Comparison of ENCODE assay signal across 16 cellular contexts in the genomic region with DNA sequence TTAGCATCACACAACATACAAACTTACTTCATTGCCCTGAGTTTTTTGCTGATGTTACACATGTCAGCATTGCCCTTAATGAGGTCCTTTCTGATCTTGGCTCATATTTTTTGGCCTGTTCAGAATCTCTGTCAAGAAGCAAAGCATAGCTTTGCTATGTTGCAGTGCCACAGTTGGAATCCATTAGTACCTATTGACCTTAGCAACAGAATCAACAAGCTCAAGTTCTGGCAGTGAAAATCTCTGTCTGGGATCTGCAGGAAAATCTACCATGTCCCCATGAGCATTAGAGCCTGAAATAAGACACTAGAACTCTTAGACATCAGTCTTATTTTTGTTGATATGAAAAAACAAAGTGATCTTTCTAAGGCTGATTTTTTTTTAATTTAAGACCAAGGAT.
DNase-seq lines count a peak whose midpoint lies in the region; ATAC-seq and TF ChIP-seq lines count a peak whose summit lies in the region.
"Had no signal": no experiment of that assay in that cellular context is flagged by ENCODE, and none has a peak within 500 bp of the region (broad histone marks: within the 10 kb centered on the region; RNA-seq: fewer than 3 reads in every experiment).

No MANE protein-coding gene starts in this region.

- H4K91ac ChIP-seq in trophoblast cell (ENCODE audit: low read depth, low read length) = no peak overlapping the region

- peaks cover 37% of the 10 kb centered on the region for H3K4me1 ChIP-seq in SJCRH30
- no peaks in the 10 kb centered on the region for H3K4me1 ChIP-seq in trophoblast cell (ENCODE audit: control insufficient read depth in 1 of 2, insufficient read depth in 2 of 2, low read length in 2 of 2)

- H3K36me3 ChIP-seq in SJCRH30 (no peaks in the 10 kb centered on the region), trophoblast cell (ENCODE audit: control insufficient read depth in 1 of 2, insufficient read depth in 2 of 2, low read length in 2 of 2) (no peaks in the 10 kb centered on the region)

- H3K79me1 ChIP-seq in trophoblast cell (ENCODE audit: low read length) = no peaks in the 10 kb centered on the region

- H2BK12ac ChIP-seq in trophoblast cell (ENCODE audit: low read length) = no peak overlapping the region

- in situ Hi-C loops in G401 (cut with HindIII; ENCODE audit: low sequenced_read_pairs) = loop anchor here (25.0 kb wide), 1 partner anchor 117 kb away; the partner anchor contains the start of gene FHL2

- intact Hi-C loops in dorsolateral prefrontal cortex (cut with DNase I) = no loop called here

- no peaks in the 10 kb centered on the region for H3K9me3 ChIP-seq in SJCRH30 (replicated peaks)
- H3K9me3 ChIP-seq in trophoblast cell (ENCODE audit: insufficient read depth, low read depth, low read length) = no peaks in the 10 kb centered on the region

- H4K12ac ChIP-seq in trophoblast cell (ENCODE audit: low read depth, low read length) = no peak overlapping the region

- H2BK120ac ChIP-seq in trophoblast cell (ENCODE audit: insufficient read depth, low read length, poor library complexity) = no peak overlapping the region

- no peak overlapping the region for H4K8ac ChIP-seq in trophoblast cell (ENCODE audit: low read depth, low read length)

- H3K4me2 ChIP-seq in trophoblast cell (ENCODE audit: low read length) = no peak overlapping the region

- H3K4me3 ChIP-seq in SJCRH30 = no peak overlapping the region
- H3K4me3 ChIP-seq in trophoblast cell (ENCODE audit: low read depth, low read length) = no peak overlapping the region
- H3K4me3 ChIP-seq in dorsolateral prefrontal cortex = no peak overlapping the region
- H3K4me3 ChIP-seq: GM23248 had no signal

- H3K4ac ChIP-seq in trophoblast cell (ENCODE audit: low read depth, low read length) = no peak overlapping the region

- no peak overlapping the region for H3K14ac ChIP-seq in trophoblast cell (ENCODE audit: low read length)

- DNase-seq in M059J (ENCODE audit: low read depth) (peak; percentile 12), SJCRH30 (peak; percentile 46 to 80), fibroblast of gingiva (ENCODE audit: low read depth) (peak; percentile 39), trophoblast cell (peak; percentile 72 to 89), dorsolateral prefrontal cortex (no peak), G401 (ENCODE audit: low spot score) (no peak)
- DNase-seq: CD8-positive, alpha-beta memory T cell; GM23248; MV-4-11; NCI-H1417; NCI-H1930; NCI-H446 treated with DMSO at 0.1 percent for 48 hours; NCI-H748 treated with DMSO at 0.1 percent for 48 hours; SHP77 had no signal

- TF ChIP-seq CTCF in dorsolateral prefrontal cortex (IDR thresholded peaks at IDR 0.05 in 54 of 56, conservative IDR thresholded peaks at IDR 0.05 in 2 of 56; ENCODE audit: low read depth in 1 of 56, partially characterized antibody in 56 of 56) = no peak

- H3K79me2 ChIP-seq in trophoblast cell (ENCODE audit: control insufficient read depth, insufficient read depth, low read length, poor library complexity) = no peaks in the 10 kb centered on the region

- H2AFZ ChIP-seq in trophoblast cell (ENCODE audit: insufficient read depth, low read length, poor library complexity) = no peak overlapping the region
- H2AFZ ChIP-seq: GM23248 had no signal

- peak overlapping the region; percentile 41; the same call in 1 of the 2 replicates for H3K27ac ChIP-seq in SJCRH30
- H3K27ac ChIP-seq in trophoblast cell (ENCODE audit: low read depth, low read length) = no peak overlapping the region
- H3K27ac ChIP-seq in dorsolateral prefrontal cortex = no peak overlapping the region
- H3K27ac ChIP-seq: GM23248 had no signal

- H2AK5ac ChIP-seq in trophoblast cell (ENCODE audit: low read length) = no peak overlapping the region

- H3K9ac ChIP-seq in trophoblast cell (ENCODE audit: low read length) = no peak overlapping the region
- H3K9ac ChIP-seq: GM23248 had no signal

- no peak overlapping the region for H3K18ac ChIP-seq in trophoblast cell (ENCODE audit: low read length)

- no peak overlapping the region for H3K23ac ChIP-seq in trophoblast cell (ENCODE audit: low read length)

- H3K27me3 ChIP-seq in SJCRH30 = no peaks in the 10 kb centered on the region
- H3K27me3 ChIP-seq in trophoblast cell (ENCODE audit: insufficient read depth, low read length) = no peaks in the 10 kb centered on the region
- peaks cover 0 to 3% (median 0%) of the 10 kb centered on the region in 45 donors for H3K27me3 ChIP-seq in dorsolateral prefrontal cortex

- H2BK5ac ChIP-seq in trophoblast cell (ENCODE audit: low read depth, low read length, poor library complexity) = no peak overlapping the region

- no peak for ATAC-seq in HG03342 (IDR thresholded peaks at IDR 0.05; ENCODE audit: unreplicated experiment)
- ATAC-seq: HCT116 had no signal

Comparison
In these comparisons a context has a peak if more than half of its experiments do, and no peak if none do; other contexts are left out.
1. DNase-seq: peak in M059J (single experiment), SJCRH30 (2 of 2), fibroblast of gingiva (single experiment) and trophoblast cell (2 of 2); none in dorsolateral prefrontal cortex (0 of 10) and G401 (single experiment).